In the genomic region with DNA sequence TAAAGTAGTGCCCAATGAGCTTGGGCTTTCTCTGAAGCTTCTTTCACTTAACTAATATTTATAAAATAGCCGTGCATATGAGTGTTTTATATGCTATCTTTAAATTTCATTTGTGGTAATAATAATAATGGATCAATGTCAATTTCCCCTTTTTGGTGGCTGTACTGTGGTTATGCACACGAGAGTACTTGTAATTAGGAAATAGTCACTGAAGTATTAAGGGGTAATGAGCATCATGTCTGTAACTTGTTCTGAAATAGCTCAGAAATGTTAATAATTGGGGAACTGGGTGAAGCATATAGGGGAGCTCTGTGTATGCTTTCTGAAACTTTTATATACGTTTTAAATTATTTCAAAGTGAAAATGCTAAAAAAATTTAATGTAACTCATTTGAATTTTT, we compare ENCODE assay signal across 11 cellular contexts. TPM values are rescaled to one million over a fixed set of nuclear protein-coding genes. Genes with fewer than 3 reads are reported as not detected.
"Had no signal": no experiment of that assay in that cellular context is flagged by ENCODE, and none has a peak within 500 bp of the region (broad histone marks: within the 10 kb centered on the region; RNA-seq: fewer than 3 reads in every experiment).

No MANE protein-coding gene starts in this region.

- ATAC-seq: HCT116, HepG2 had no signal

- H3K9me3 ChIP-seq: HAP-1 had no signal

- H3K4me1 ChIP-seq: HAP-1 had no signal

- H3K4me3 Mint-ChIP-seq: HFFc6, IgD-negative memory B cell had no signal

- H3K9me3 Mint-ChIP-seq: HFFc6, IgD-negative memory B cell had no signal

- H3K4me1 Mint-ChIP-seq: IgD-negative memory B cell had no signal

- H3K36me3 Mint-ChIP-seq: IgD-negative memory B cell had no signal

- H3K36me3 ChIP-seq: HAP-1 had no signal

- H3K4me3 ChIP-seq: GM23248, HAP-1 had no signal

- DNase-seq: GM23248, GOT3, H7, HFFc6 had no signal

- H3K27ac Mint-ChIP-seq: HFFc6, IgD-negative memory B cell had no signal

- H3K27ac ChIP-seq: GM23248, HL-60 had no signal

RNA-seq across cellular contexts. Expression of a gene that starts 7.0 kb away (rescaled TPM):
- total RNA-seq: GM23248, H4, H7, HepG2, HFFc6, HT1080 had no signal

RNA-seq across cellular contexts. Expression of a gene that starts 8.4 kb away (rescaled TPM):
- total RNA-seq: GM23248, H4, H7, HepG2, HFFc6, HT1080 had no signal

RNA-seq across cellular contexts. Expression of a gene that starts 16.0 kb away (rescaled TPM):
- total RNA-seq: GM23248, H4, H7, HepG2, HFFc6, HT1080 had no signal

RNA-seq across cellular contexts. Expression of a gene that starts 20.6 kb away (rescaled TPM):
- total RNA-seq: GM23248, H4, H7, HFFc6, HT1080 had no signal
